ENCODE assay signal across 8 cellular contexts in genomic region chr6:119348308-119349040, GRCh38. TPM values are rescaled to one million over a fixed set of nuclear protein-coding genes. Genes with fewer than 3 reads are reported as not detected.
A peak's percentile ranks its signal among the peaks of the same experiment; 100 is the strongest.
DNase-seq lines count a peak whose midpoint lies in the region; ATAC-seq, FAIRE-seq and TF ChIP-seq lines count a peak whose summit lies in the region.

No MANE protein-coding gene starts in this region.

- TF ChIP-seq POLR2A in GM12878 (IDR thresholded peaks at IDR 0.05; ENCODE audit: low read depth, low read length): no peak; the same call in 1 of the 2 replicates

- peaks cover 3% of the 10 kb centered on the region for H3K4me1 ChIP-seq in GM12878 (ENCODE audit: control insufficient read depth, insufficient read depth, low read length)

- TF ChIP-seq CTCF in GM13977 (IDR thresholded peaks at IDR 0.05; ENCODE audit: extremely low read depth, insufficient read depth, missing control alignments) (no peak), SU-DHL-6 (IDR thresholded peaks at IDR 0.05; ENCODE audit: insufficient read depth, low read length, poor library complexity, severe bottlenecking) (no peak), GM12878 (IDR thresholded peaks at IDR 0.05 in 2 of 3, conservative IDR thresholded peaks at IDR 0.05 in 1 of 3; ENCODE audit: control insufficient read depth in 2 of 3, extremely low read depth in 1 of 3, insufficient read depth in 1 of 3, low read depth in 3 of 3, low read length in 3 of 3) (no peak)

- CTCF ChIA-PET in GM12878 (lab: Yijun Ruan, JAX): interaction anchor here (1.1 to 8.4 kb wide), 8 partner anchors 10 to 219 kb away, joined by 3 to 144 read pairs (median 14); no protein-coding TSS in a partner anchor

- H3K27me3 ChIP-seq in SU-DHL-6 (ENCODE audit: low read length): no peaks in the 10 kb centered on the region
- no peaks in the 10 kb centered on the region for H3K27me3 ChIP-seq in GM12878 (replicated peaks in 1 of 2; ENCODE audit: control insufficient read depth in 2 of 2, insufficient read depth in 2 of 2, low read length in 1 of 2)

- peak; percentile 67 for DNase-seq in GM13977 (ENCODE audit: low spot score)
- DNase-seq in GM12878 (ENCODE audit: low read depth, low spot score): no peak
- DNase-seq in iris pigment epithelial cell (ENCODE audit: low read depth): peak; percentile 21
- peak; percentile 51 to 52 for DNase-seq in stimulated activated CD4-positive, alpha-beta T cell treated with anti-CD3 and anti-CD28 coated beads, Interleukin-2, amount 100 ng/mL, for 24 hours
- DNase-seq in SHP77 (lab: John Stamatoyannopoulos, UW): no peak
- no peak for DNase-seq in NOMO-1 treated with dmso at 0.1 percent for 144 hours (lab: John Stamatoyannopoulos, UW; ENCODE audit: unreplicated experiment)

- peak overlapping the region; percentile 57 for H3K4me3 ChIP-seq in SU-DHL-6 (ENCODE audit: insufficient read depth, low read length, poor library complexity, severe bottlenecking)
- peak overlapping the region; percentile 84 for H3K4me3 ChIP-seq in GM12878

- H3K36me3 ChIP-seq in SU-DHL-6 (ENCODE audit: low read length) (no peaks in the 10 kb centered on the region), GM12878 (ENCODE audit: control insufficient read depth in 2 of 2, insufficient read depth in 2 of 2, low read length in 1 of 2) (no peaks in the 10 kb centered on the region)

- RAD21 ChIA-PET in GM12878 (lab: Charles Lee; ENCODE audit: unreplicated experiment): interaction anchor here (0.7 to 18.1 kb wide), 8 partner anchors 13 to 289 kb away, joined by 3 to 414 read pairs (median 15); no protein-coding TSS in a partner anchor

- H4K20me1 ChIP-seq in SU-DHL-6 (ENCODE audit: low read depth, low read length) (no peaks in the 10 kb centered on the region; the same call in 1 of the 2 replicates), GM12878 (ENCODE audit: control insufficient read depth, insufficient read depth) (no peaks in the 10 kb centered on the region)

- intact Hi-C loops in GM12878 (cut with micrococcal nuclease; ENCODE audit: unreplicated experiment): loop anchor here (1.0 to 10.0 kb wide), 2 partner anchors 200 to 454 kb away; partner anchors contain the start of gene ASF1A

- in situ Hi-C loops in GM13977 (cut with MboI; ENCODE audit: low pct_unique_long_range_greater_than_20kb, low sequenced_read_pairs, unreplicated experiment) (loop anchor here (10.0 to 25.0 kb wide), 2 partner anchors 194 to 614 kb away; no protein-coding TSS in a partner anchor), GM12878 (cut with MboI) (loop anchor here (10.0 kb wide), 1 partner anchor 626 kb away; no protein-coding TSS in a partner anchor)

- no peak for TF ChIP-seq EP300 in GM12878 (IDR thresholded peaks at IDR 0.05; ENCODE audit: borderline replicate concordance in 1 of 2, control insufficient read depth in 1 of 2, low read depth in 2 of 2, low read length in 2 of 2)

- peak; percentile 11 for ATAC-seq in HG02852 (IDR thresholded peaks at IDR 0.05; ENCODE audit: unreplicated experiment)
- ATAC-seq in GM12878: peak; percentile 2

- H2AFZ ChIP-seq in SU-DHL-6 (ENCODE audit: low read depth, low read length, severe bottlenecking) (peak overlapping the region; percentile 70), GM12878 (ENCODE audit: control insufficient read depth, low read depth, low read length) (peak overlapping the region; percentile 71)

- peaks cover 4% of the 10 kb centered on the region; the same call in 1 of the 2 replicates for H3F3A ChIP-seq in SU-DHL-6 (ENCODE audit: insufficient read depth)

- TF ChIP-seq RAD21 in GM12878 (IDR thresholded peaks at IDR 0.05; ENCODE audit: insufficient read depth, low read depth, low read length): no peak

- no TSS peak for BruUV-seq in GM12878 (replicated peaks; lab: Mats Ljungman, UMichigan)

- SMC1A ChIA-PET in GM12878 (lab: Charles Lee; ENCODE audit: uncharacterized antibody, unreplicated experiment): interaction anchor here (1.1 to 18.1 kb wide), 10 partner anchors 13 to 203 kb away, joined by 3 to 359 read pairs (median 16); no protein-coding TSS in a partner anchor

- H3K4me2 ChIP-seq in SU-DHL-6 (ENCODE audit: low read depth, low read length, poor library complexity, severe bottlenecking) (peak overlapping the region; percentile 90), GM12878 (ENCODE audit: control insufficient read depth, insufficient read depth) (peak overlapping the region; percentile 64)

- H3K9me3 ChIP-seq in SU-DHL-6 (ENCODE audit: insufficient read depth, low read length) (no peaks in the 10 kb centered on the region), GM12878 (replicated peaks; ENCODE audit: control insufficient read depth, insufficient read depth, low read length) (no peaks in the 10 kb centered on the region)

- H3K9ac ChIP-seq in SU-DHL-6 (ENCODE audit: low read length) (peak overlapping the region; percentile 62), GM12878 (ENCODE audit: control insufficient read depth, insufficient read depth, low read length) (peak overlapping the region; percentile 78)

- no peaks in the 10 kb centered on the region for H3K9me2 ChIP-seq in SU-DHL-6 (replicated peaks; ENCODE audit: insufficient read depth, low read length)

- POLR2A ChIA-PET in GM12878 (lab: Charles Lee): interaction anchor here (0.7 to 3.9 kb wide), 8 partner anchors 12 to 187 kb away, joined by 3 to 75 read pairs (median 4); no protein-coding TSS in a partner anchor

- H3K79me2 ChIP-seq in SU-DHL-6 (ENCODE audit: insufficient read depth, low read length): no peaks in the 10 kb centered on the region
- H3K79me2 ChIP-seq in GM12878 (ENCODE audit: control insufficient read depth, insufficient read depth, low read length): peaks cover 53% of the 10 kb centered on the region

- 0% methylated on average over 32 of the region's 65 CpGs for WGBS in GM12878 (ENCODE audit: insufficient coverage, insufficient replicate concordance, low lambda C conversion rate, missing lambda C conversion rate)

- no peak for FAIRE-seq in GM12878 (lab: Jason Lieb, UNC)

- no peak overlapping the region for H3K27ac ChIP-seq in SU-DHL-6 (ENCODE audit: low read depth, low read length)
- H3K27ac ChIP-seq in GM12878 (ENCODE audit: control insufficient read depth, insufficient read depth): peak overlapping the region; percentile 84

TF ChIP-seq in GM12878, 131 proteins besides CTCF, POLR2A, EP300 and RAD21 (continues in another document):
- TF ChIP-seq ZNF207 (IDR thresholded peaks at IDR 0.05; ENCODE audit: borderline replicate concordance): no peak
- no peak for TF ChIP-seq ZNF274 (IDR thresholded peaks at IDR 0.05; ENCODE audit: insufficient read depth, insufficient read length)
- TF ChIP-seq BMI1 (IDR thresholded peaks at IDR 0.05; ENCODE audit: borderline replicate concordance): no peak
- TF ChIP-seq E2F4 (IDR thresholded peaks at IDR 0.05; ENCODE audit: low read depth, low read length): no peak
- no peak for TF ChIP-seq ZNF592 (IDR thresholded peaks at IDR 0.05)

RNA-seq across cellular contexts. Expression of gene MAN1A1, which starts 1.1 kb away (rescaled TPM):
- total RNA-seq in GM12878 (2013; cell fraction: nucleolus; rRNA removed): 56.7 and 61.9 TPM in 2 replicates
- total RNA-seq in GM12878 (2014; rRNA removed) (27.5 and 30.0 TPM in 2 replicates), GM12878 (2014; rRNA removed; fragmentation: Illumina TruSeq; extraction: Trizol) (19.0 and 19.5 TPM in 2 replicates), GM12878 (2021) (25.3 and 26.8 TPM in 2 replicates)
- polyA plus RNA-seq in GM12878 (2011; ENCODE audit: low read depth): 8.6 TPM
- polyA plus RNA-seq in GM12878 (2011; rRNA removed) (28.1 and 36.2 TPM in 2 replicates), GM12878 (2014; fragmentation: Illumina TruSeq; extraction: Trizol) (22.1 and 26.4 TPM in 2 replicates), GM12878 (2014; fragmentation: Nextera tagmentation; extraction: Ambion mirVana) (1 to 10 TPM; 8.7 TPM), GM12878 (2014; rRNA removed) (14.2 and 15.2 TPM in 2 replicates), GM12878 (2016; fragmentation: Nextera tagmentation; extraction: Ambion mirVana) (10 to 100 TPM in 1 of 2 experiments, 1 to 10 TPM in 1; 5.4 to 19.4 TPM)
- polyA plus RNA-seq in GM12878 (2011; cell fraction: cytosol; rRNA removed): 7.8 and 9.9 TPM in 2 replicates
- polyA plus RNA-seq in GM12878 (2011; cell fraction: nucleus; rRNA removed): 7.3 and 10.1 TPM in 2 replicates
- 15.8 and 16.6 TPM in 2 replicates for polyA plus RNA-seq in GM12878 (2012)
- polyA minus RNA-seq in GM12878 (2011; rRNA and poly(A)+ RNA removed): 10.0 and 13.8 TPM in 2 replicates
- 6.5 and 8.3 TPM in 2 replicates for polyA minus RNA-seq in GM12878 (2011; cell fraction: cytosol; rRNA and poly(A)+ RNA removed)
- 9.6 and 18.1 TPM in 2 replicates for polyA minus RNA-seq in GM12878 (2011; cell fraction: nucleus; rRNA and poly(A)+ RNA removed)

Comparison
In these comparisons a context has a peak if more than half of its experiments do, and no peak if none do; other contexts are left out.
1. DNase-seq: peak in GM13977 (single experiment), iris pigment epithelial cell (single experiment) and stimulated activated CD4-positive, alpha-beta T cell treated with anti-CD3 and anti-CD28 coated beads, Interleukin-2, amount 100 ng/mL, for 24 hours (2 of 2); none in GM12878 (single experiment), SHP77 (0 of 2) and NOMO-1 treated with dmso at 0.1 percent for 144 hours (single experiment).